8 cellular contexts compared by ENCODE assay signal in genomic region chr19:37466798-37467607, GRCh38. TPM values are rescaled to one million over a fixed set of nuclear protein-coding genes. Genes with fewer than 3 reads are reported as not detected.
DNase-seq lines count a peak whose midpoint lies in the region; ATAC-seq, FAIRE-seq and TF ChIP-seq lines count a peak whose summit lies in the region.

Gene ZNF569, minus strand, starts transcription at chr19:37467444. Its CDS starts 22,523 bp downstream, at chr19:37444921.

- H3K79me2 ChIP-seq in hepatocyte: peaks cover 41% of the 10 kb centered on the region

- H3K4me1 Mint-ChIP-seq in T-helper 2 cell treated with Interferon-gamma antibody and Interleukin-4, amounts not matched to agents 5 μg/mL and 100 μg/mL, for 36 hours (ENCODE audit: low read depth): peaks cover 23% of the 10 kb centered on the region

- no peaks in the 10 kb centered on the region for H3K27me3 Mint-ChIP-seq in T-helper 2 cell treated with Interferon-gamma antibody and Interleukin-4, amounts not matched to agents 5 μg/mL and 100 μg/mL, for 36 hours (ENCODE audit: low read depth)

- H3K4me1 ChIP-seq in hepatocyte (ENCODE audit: insufficient read depth) (peaks cover 11% of the 10 kb centered on the region), rectal smooth muscle tissue (ENCODE audit: control insufficient read depth, insufficient read depth, low read length) (no peaks in the 10 kb centered on the region), aorta (ENCODE audit: control insufficient read depth in 1 of 2, insufficient read depth in 2 of 2, low read length in 2 of 2) (no peaks in the 10 kb centered on the region)

- H2AFZ ChIP-seq in hepatocyte: peak within 1 kb of the TSS; percentile 87

- in situ Hi-C loops in astrocyte of the cerebellum (cut with HindIII; ENCODE audit: low sequenced_read_pairs): no loop called here

- peak within 1 kb of the TSS; percentile 71 for H3K9ac ChIP-seq in rectal smooth muscle tissue (ENCODE audit: low read length)

- H3K36me3 ChIP-seq in hepatocyte (replicated peaks; ENCODE audit: insufficient read depth, low read depth): peaks cover 5% of the 10 kb centered on the region
- H3K36me3 ChIP-seq in rectal smooth muscle tissue (ENCODE audit: control insufficient read depth, insufficient read depth, low read length): peaks cover 4% of the 10 kb centered on the region
- peaks cover 0 to 5% of the 10 kb centered on the region in 2 donors for H3K36me3 ChIP-seq in aorta (ENCODE audit: control insufficient read depth in 1 of 2, insufficient read depth in 2 of 2, low read length in 1 of 2)

- intact Hi-C loops in aorta (cut with DNase I): loop anchor here (5.0 to 10.0 kb wide), 3 partner anchors 95 to 495 kb away; partner anchors contain the start of gene ZNF527 (in 1 of the 2)

- peaks cover 32% of the 10 kb centered on the region for H3K36me3 Mint-ChIP-seq in T-helper 2 cell treated with Interferon-gamma antibody and Interleukin-4, amounts not matched to agents 5 μg/mL and 100 μg/mL, for 36 hours (ENCODE audit: low read depth)

- peak within 1 kb of the TSS; percentile 97 for H3K4me2 ChIP-seq in hepatocyte

- H3K27ac ChIP-seq in hepatocyte (peak within 1 kb of the TSS; percentile 94), rectal smooth muscle tissue (ENCODE audit: low read depth, low read length) (peak within 1 kb of the TSS; percentile 88), aorta (ENCODE audit: low read depth in 1 of 2, low read length in 2 of 2) (peak within 1 kb of the TSS in 1 of 2 donors; percentile 68)

- peak; percentile 94 for FAIRE-seq in GM12892 (lab: Jason Lieb, UNC)

- H3K9me3 Mint-ChIP-seq in T-helper 2 cell treated with Interferon-gamma antibody and Interleukin-4, amounts not matched to agents 5 μg/mL and 100 μg/mL, for 36 hours: peaks cover 23% of the 10 kb centered on the region

- no peaks in the 10 kb centered on the region for H3K9me2 ChIP-seq in hepatocyte (replicated peaks; ENCODE audit: insufficient read depth)

- H3K9me3 ChIP-seq in hepatocyte (ENCODE audit: low read depth): peaks cover 10% of the 10 kb centered on the region
- peaks cover 1% of the 10 kb centered on the region for H3K9me3 ChIP-seq in aorta (ENCODE audit: control insufficient read depth, low read length)

- peak; percentile 77 for TF ChIP-seq POLR2A in GM12892 (IDR thresholded peaks at IDR 0.05; ENCODE audit: low read depth, low read length)

- H3K27ac Mint-ChIP-seq in T-helper 2 cell treated with Interferon-gamma antibody and Interleukin-4, amounts not matched to agents 5 μg/mL and 100 μg/mL, for 36 hours: peak within 1 kb of the TSS; percentile 94

- H3K4me3 ChIP-seq in astrocyte of the cerebellum (ENCODE audit: low read depth, low read length): peak within 1 kb of the TSS; percentile 97
- peak within 1 kb of the TSS; percentile 99 for H3K4me3 ChIP-seq in hepatocyte
- peak within 1 kb of the TSS; percentile 96 for H3K4me3 ChIP-seq in rectal smooth muscle tissue (ENCODE audit: low read length)
- peak within 1 kb of the TSS; percentile 61 to 80 for H3K4me3 ChIP-seq in aorta (ENCODE audit: low read length in 2 of 2)

- ATAC-seq in HG02840 (IDR thresholded peaks at IDR 0.05; ENCODE audit: low FRiP score, unreplicated experiment) (peak; percentile 66), aorta (ENCODE audit: low FRiP score) (peak; percentile 93)

- no peaks in the 10 kb centered on the region for H3K27me3 ChIP-seq in hepatocyte
- no peaks in the 10 kb centered on the region for H3K27me3 ChIP-seq in rectal smooth muscle tissue (ENCODE audit: control insufficient read depth, insufficient read depth, low read length)
- no peaks in the 10 kb centered on the region for H3K27me3 ChIP-seq in aorta (ENCODE audit: control insufficient read depth in 1 of 2, insufficient read depth in 2 of 2, low read length in 1 of 2)

- WGBS in hepatocyte (ENCODE audit: low lambda C conversion rate, missing lambda C conversion rate): under 1% methylated on average over 61 of the region's 62 CpGs
- WGBS in aorta, 2 donors: 0% methylated on average over 62 of the region's 62 CpGs

- H4K20me1 ChIP-seq in hepatocyte (ENCODE audit: insufficient read depth, poor library complexity, severe bottlenecking): no peaks in the 10 kb centered on the region

- DNase-seq in GM12892 (ENCODE audit: insufficient read length): peak; percentile 55
- DNase-seq in NCI-H1694 (lab: John Stamatoyannopoulos, UW): peak; percentile 83
- peak; percentile 85 for DNase-seq in T-helper 2 cell treated with Interferon-gamma antibody and Interleukin-4, amounts not matched to agents 5 μg/mL and 100 μg/mL, for 36 hours (ENCODE audit: low spot score)
- peak; percentile 86 for DNase-seq in astrocyte of the cerebellum (ENCODE audit: low read depth)
- DNase-seq in hepatocyte (ENCODE audit: low spot score): peak; percentile 92
- DNase-seq in aorta: peak; percentile 94

- peak within 1 kb of the TSS; percentile 94 for H3K4me3 Mint-ChIP-seq in T-helper 2 cell treated with Interferon-gamma antibody and Interleukin-4, amounts not matched to agents 5 μg/mL and 100 μg/mL, for 36 hours

- TF ChIP-seq CTCF in astrocyte of the cerebellum (IDR thresholded peaks at IDR 0.05; ENCODE audit: low read depth, low read length, missing control alignments) (no peak), hepatocyte (IDR thresholded peaks at IDR 0.05; ENCODE audit: poor library complexity) (no peak)

RNA-seq across cellular contexts. Expression of gene ZNF569, which starts in this region (rescaled TPM):
- polyA plus RNA-seq in GM12892 (2012; ENCODE audit: missing spikeins): 3.5 TPM
- total RNA-seq in hepatocyte (5.9 and 7.9 TPM in 2 replicates), aorta (1 to 10 TPM; 5.4 to 6.7 TPM)
- polyA plus RNA-seq in hepatocyte (2.2 and 3.6 TPM in 2 replicates), aorta (1 to 10 TPM; 3.1 to 4.7 TPM)
